ENCODE assay signal across 11 cellular contexts in genomic region chr9:110114888-110115259, GRCh38.
DNase-seq lines count a peak whose midpoint lies in the region; ATAC-seq and TF ChIP-seq lines count a peak whose summit lies in the region.
"Had no signal": no experiment of that assay in that cellular context is flagged by ENCODE, and none has a peak within 500 bp of the region (broad histone marks: within the 10 kb centered on the region; RNA-seq: fewer than 3 reads in every experiment).

No MANE protein-coding gene starts in this region.

- TF ChIP-seq EP300 in SK-N-SH (IDR thresholded peaks at IDR 0.05; ENCODE audit: borderline replicate concordance in 1 of 2, low read depth in 1 of 2, low read length in 1 of 2) = no peak

- no peak overlapping the region for H3K9ac ChIP-seq in SK-N-SH

- no peaks in the 10 kb centered on the region for H3F3A ChIP-seq in SK-N-SH (replicated peaks; ENCODE audit: insufficient read depth)

- 91% methylated on average over 6 of the region's 6 CpGs for WGBS in SK-N-SH (ENCODE audit: low lambda C conversion rate)
- WGBS in mesodermal cell (ENCODE audit: insufficient coverage in 2 of 2), 2 experiments = 21 to 26% methylated on average over 3 to 5 of the region's 6 CpGs
- 3 to 8% methylated on average over 6 of the region's 6 CpGs for WGBS in aorta, 2 donors

- CTCF ChIA-PET in SK-N-SH (lab: Yijun Ruan, JAX) = no interaction called here

- H2AFZ ChIP-seq in SK-N-SH (ENCODE audit: low read depth) = no peak overlapping the region

- H4K20me1 ChIP-seq in SK-N-SH (ENCODE audit: insufficient read depth) = peaks cover 92% of the 10 kb centered on the region

- POLR2A ChIA-PET in SK-N-SH (lab: Yijun Ruan, JAX) = interaction anchor here (1.6 kb wide), 1 partner anchor 14 kb away, joined by 3 read pairs; no protein-coding TSS in a partner anchor

- peaks cover 0 to 23% of the 10 kb centered on the region in 2 experiments for H3K36me3 ChIP-seq in SK-N-SH (replicated peaks in 1 of 2; ENCODE audit: control insufficient read depth in 1 of 2, insufficient read depth in 2 of 2, low read length in 1 of 2)
- no peaks in the 10 kb centered on the region for H3K36me3 ChIP-seq in mesodermal cell (ENCODE audit: control insufficient read depth, insufficient read depth, low read length)
- no peaks in the 10 kb centered on the region for H3K36me3 ChIP-seq in aorta (ENCODE audit: control insufficient read depth in 1 of 2, insufficient read depth in 2 of 2, low read length in 1 of 2)

- intact Hi-C loops in Right ventricle myocardium superior (cut with DNase I) = no loop called here
- intact Hi-C loops in aorta (cut with DNase I) = no loop called here

- no peak overlapping the region for H3K4me2 ChIP-seq in SK-N-SH

- TF ChIP-seq RAD21 in SK-N-SH (IDR thresholded peaks at IDR 0.05; ENCODE audit: low read length) = no peak

- no peak for DNase-seq in SK-N-SH
- DNase-seq in Right ventricle myocardium superior = no peak
- DNase-seq in aorta = no peak
- no peak for DNase-seq in UCSD-AML1 (lab: John Stamatoyannopoulos, UW; ENCODE audit: unreplicated experiment)
- no peak for DNase-seq in EL
- DNase-seq: NCI-H187, T-helper 9 cell had no signal

- no peak for TF ChIP-seq CTCF in SK-N-SH (IDR thresholded peaks at IDR 0.05)

- H3K9me3 ChIP-seq in SK-N-SH = no peaks in the 10 kb centered on the region
- H3K9me3 ChIP-seq in mesodermal cell (ENCODE audit: control insufficient read depth, low read length) = no peaks in the 10 kb centered on the region
- no peaks in the 10 kb centered on the region for H3K9me3 ChIP-seq in aorta (ENCODE audit: control insufficient read depth, low read length)

- no peak overlapping the region for H3K4me3 ChIP-seq in SK-N-SH (ENCODE audit: low read depth in 2 of 2, low read length in 1 of 2)
- no peak overlapping the region for H3K4me3 ChIP-seq in mesodermal cell (ENCODE audit: extremely low read depth, insufficient read depth, low read length, poor library complexity, severe bottlenecking)
- no peak overlapping the region for H3K4me3 ChIP-seq in aorta (ENCODE audit: low read length in 2 of 2)

- H3K27me3 ChIP-seq in SK-N-SH (ENCODE audit: insufficient read depth) = no peaks in the 10 kb centered on the region
- no peaks in the 10 kb centered on the region for H3K27me3 ChIP-seq in aorta (ENCODE audit: control insufficient read depth in 1 of 2, insufficient read depth in 2 of 2, low read length in 1 of 2)

- H3K4me1 ChIP-seq in SK-N-SH (ENCODE audit: control insufficient read depth in 1 of 2, insufficient read depth in 2 of 2, low read depth in 1 of 2, low read length in 1 of 2) (peaks cover 0 to 13% of the 10 kb centered on the region in 2 experiments; a peak in 1 of 4 replicates), mesodermal cell (ENCODE audit: control insufficient read depth, insufficient read depth, low read length, poor library complexity, severe bottlenecking) (peaks cover 53% of the 10 kb centered on the region), aorta (ENCODE audit: control insufficient read depth in 1 of 2, insufficient read depth in 2 of 2, low read length in 2 of 2) (peaks cover 2 to 13% of the 10 kb centered on the region in 2 donors)

- ATAC-seq in SK-N-SH treated with all-trans-retinoic acid at 6 μM for 48 hours (peak; percentile 24), Right ventricle myocardium superior (ENCODE audit: poor library complexity) (peak; percentile 69), aorta (ENCODE audit: low FRiP score) (peak; percentile 68), HG03139 (IDR thresholded peaks at IDR 0.05; ENCODE audit: unreplicated experiment) (no peak)

- H3K9me2 ChIP-seq in SK-N-SH = no peaks in the 10 kb centered on the region

- H3K27ac ChIP-seq in SK-N-SH (ENCODE audit: low read depth in 2 of 2, low read length in 1 of 2) (peak overlapping the region in 1 of 2 experiments; percentile 61; a peak in 1 of 4 replicates), mesodermal cell (ENCODE audit: low read depth, low read length, severe bottlenecking) (peak overlapping the region; percentile 87), aorta (ENCODE audit: low read depth in 1 of 2, low read length in 2 of 2) (peak overlapping the region in 1 of 2 donors; percentile 14)
- H3K27ac ChIP-seq: 22Rv1 had no signal

- peaks cover 100% of the 10 kb centered on the region for H3K79me2 ChIP-seq in SK-N-SH (ENCODE audit: insufficient read depth)

TF ChIP-seq in SK-N-SH treated with all-trans-retinoic acid at 6 μM for 48 hours, 23 proteins besides CTCF, POLR2A, EP300 and RAD21 (continues in another document):
- no peak for TF ChIP-seq POU6F1 (CRISPR knock-in tag; IDR thresholded peaks at IDR 0.05; ENCODE audit: borderline replicate concordance, low read depth)
- no peak for TF ChIP-seq ESRRG (CRISPR knock-in tag; IDR thresholded peaks at IDR 0.05)
- TF ChIP-seq BACH2 (CRISPR knock-in tag; IDR thresholded peaks at IDR 0.05; ENCODE audit: borderline replicate concordance) = no peak
- no peak for TF ChIP-seq RARB (CRISPR knock-in tag; IDR thresholded peaks at IDR 0.05)
- TF ChIP-seq SNAI2 (CRISPR knock-in tag; IDR thresholded peaks at IDR 0.05) = no peak
- TF ChIP-seq PATZ1 (CRISPR knock-in tag; IDR thresholded peaks at IDR 0.05; ENCODE audit: borderline replicate concordance) = no peak

TF ChIP-seq in SK-N-SH, 30 proteins besides CTCF, POLR2A, EP300 and RAD21 (continues in another document):
- TF ChIP-seq MEF2A (IDR thresholded peaks at IDR 0.05; ENCODE audit: borderline replicate concordance, low read depth) (no peak), SMC3 (IDR thresholded peaks at IDR 0.05; ENCODE audit: low read depth, low read length) (no peak), FOSL2 (IDR thresholded peaks at IDR 0.05; ENCODE audit: borderline replicate concordance, low read depth) (no peak), NRF1 (IDR thresholded peaks at IDR 0.05; ENCODE audit: low read depth, low read length) (no peak), USF1 (IDR thresholded peaks at IDR 0.05; ENCODE audit: borderline replicate concordance, low read depth) (no peak), YY1 (IDR thresholded peaks at IDR 0.05; ENCODE audit: low read depth) (no peak), ELF1 (IDR thresholded peaks at IDR 0.05) (no peak), ZBTB33 (IDR thresholded peaks at IDR 0.05; ENCODE audit: borderline replicate concordance, low read depth) (no peak), NFIC (IDR thresholded peaks at IDR 0.05; ENCODE audit: borderline replicate concordance) (no peak), IRF3 (IDR thresholded peaks at IDR 0.05; ENCODE audit: low read depth, low read length) (no peak), POLR2AphosphoS5 (IDR thresholded peaks at IDR 0.05; ENCODE audit: low read depth, low read length) (no peak), EZH2phosphoT487 (IDR thresholded peaks at IDR 0.05; ENCODE audit: borderline replicate concordance, low read depth) (no peak), FOXJ3 (CRISPR knock-in tag; IDR thresholded peaks at IDR 0.05) (no peak)
